ENCODE assay signal across 1 cellular context in the genomic region with DNA sequence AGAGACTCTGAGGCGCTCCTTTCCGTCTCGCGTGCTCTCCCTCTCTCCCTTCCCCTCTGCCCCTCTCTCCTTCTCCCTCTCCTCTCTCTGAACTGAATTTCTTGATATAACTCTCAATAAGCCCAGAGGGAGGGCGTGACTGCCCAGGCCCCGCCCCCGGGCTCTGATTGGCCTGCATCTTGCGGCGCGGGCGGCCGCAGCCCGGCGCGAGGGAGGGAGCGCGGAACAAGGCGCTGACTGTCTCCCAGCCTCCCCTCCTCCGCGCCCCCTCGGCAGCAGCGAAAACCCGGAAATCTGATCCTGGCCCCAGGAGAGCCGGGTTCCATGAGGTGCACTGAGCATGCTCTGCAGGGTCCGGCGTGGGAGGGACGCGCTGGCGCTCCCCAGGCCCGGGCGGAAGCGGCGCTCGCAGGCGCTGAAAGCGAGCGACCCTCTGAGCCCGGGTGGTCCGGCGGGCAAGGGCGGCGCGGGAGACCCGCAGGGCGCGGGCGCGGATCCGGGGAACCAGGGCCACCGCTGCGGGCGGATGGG.
TF ChIP-seq lines count a peak whose summit lies in the region.

Gene PCDH9, minus strand, starts transcription at position 94 of the 531 bp plus-strand sequence. CDS start 1,896 bp downstream, outside the sequence.

TF ChIP-seq in HepG2, 621 proteins besides CTCF, POLR2A, EP300 and RAD21 (continued from another document and continues in another):
- TF ChIP-seq ZBTB46 (CRISPR knock-in tag; IDR thresholded peaks at IDR 0.05; ENCODE audit: borderline replicate concordance) = no peak
- TF ChIP-seq SIX1 (CRISPR knock-in tag; IDR thresholded peaks at IDR 0.05; ENCODE audit: borderline replicate concordance) = no peak
- TF ChIP-seq ZNF75D (CRISPR knock-in tag; IDR thresholded peaks at IDR 0.05; ENCODE audit: borderline replicate concordance) = no peak
- 0 out of 2 replicates have a peak, but pooled peaks have one; percentile 50 for TF ChIP-seq FIP1L1 (IDR thresholded peaks at IDR 0.05; ENCODE audit: borderline replicate concordance, insufficient read depth, low read depth, low read length)
- peak; percentile 79 for TF ChIP-seq HNRNPLL (IDR thresholded peaks at IDR 0.05; ENCODE audit: low read depth, low read length, poor library complexity, severe bottlenecking)
- 0 out of 2 replicates have a peak, but pooled peaks have one; percentile 22 for TF ChIP-seq RCOR2 (CRISPR knock-in tag; IDR thresholded peaks at IDR 0.05)
- peak; percentile 74 for TF ChIP-seq YEATS4 (CRISPR knock-in tag; IDR thresholded peaks at IDR 0.05; ENCODE audit: borderline replicate concordance)
- TF ChIP-seq ZNF614 (CRISPR knock-in tag; IDR thresholded peaks at IDR 0.05; ENCODE audit: borderline replicate concordance) = peak; percentile 84; the same call in 1 of the 2 replicates
- no peak for TF ChIP-seq ZNF562 (CRISPR knock-in tag; IDR thresholded peaks at IDR 0.05; ENCODE audit: borderline replicate concordance)
- 0 out of 2 replicates have a peak, but pooled peaks have one; percentile 49 for TF ChIP-seq ZNF160 (CRISPR knock-in tag; IDR thresholded peaks at IDR 0.05)
- TF ChIP-seq ZNF44 (CRISPR knock-in tag; IDR thresholded peaks at IDR 0.05) = no peak
- no peak for TF ChIP-seq TCF12 (IDR thresholded peaks at IDR 0.05)
- TF ChIP-seq TCF12 (CRISPR knock-in tag; IDR thresholded peaks at IDR 0.05) = no peak
- TF ChIP-seq, protein P1, sequence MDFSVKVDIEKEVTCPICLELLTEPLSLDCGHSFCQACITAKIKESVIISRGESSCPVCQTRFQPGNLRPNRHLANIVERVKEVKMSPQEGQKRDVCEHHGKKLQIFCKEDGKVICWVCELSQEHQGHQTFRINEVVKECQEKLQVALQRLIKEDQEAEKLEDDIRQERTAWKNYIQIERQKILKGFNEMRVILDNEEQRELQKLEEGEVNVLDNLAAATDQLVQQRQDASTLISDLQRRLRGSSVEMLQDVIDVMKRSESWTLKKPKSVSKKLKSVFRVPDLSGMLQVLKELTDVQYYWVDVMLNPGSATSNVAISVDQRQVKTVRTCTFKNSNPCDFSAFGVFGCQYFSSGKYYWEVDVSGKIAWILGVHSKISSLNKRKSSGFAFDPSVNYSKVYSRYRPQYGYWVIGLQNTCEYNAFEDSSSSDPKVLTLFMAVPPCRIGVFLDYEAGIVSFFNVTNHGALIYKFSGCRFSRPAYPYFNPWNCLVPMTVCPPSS (IDR thresholded peaks at IDR 0.05) = no peak
- no peak for TF ChIP-seq ZBTB21 (CRISPR knock-in tag; IDR thresholded peaks at IDR 0.05)
- peak; percentile 33 for TF ChIP-seq TEAD3 (CRISPR knock-in tag; optimal IDR thresholded peaks at IDR 0.05; ENCODE audit: borderline replicate concordance)
- no peak for TF ChIP-seq FOXK2 (IDR thresholded peaks at IDR 0.05)
- TF ChIP-seq HMGXB3 (CRISPR knock-in tag; IDR thresholded peaks at IDR 0.05; ENCODE audit: borderline replicate concordance) = 0 out of 2 replicates have a peak, but pooled peaks have one; percentile 56
- peak; percentile 69; the same call in 1 of the 2 replicates for TF ChIP-seq ZNF788 (CRISPR knock-in tag; IDR thresholded peaks at IDR 0.05; ENCODE audit: borderline replicate concordance)
- TF ChIP-seq ZNF296 (CRISPR knock-in tag; conservative IDR thresholded peaks at IDR 0.05) = no peak
- TF ChIP-seq IKZF4 (CRISPR knock-in tag; IDR thresholded peaks at IDR 0.05; ENCODE audit: borderline replicate concordance, low read depth, not compliant biosample characterization) = no peak
- no peak for TF ChIP-seq ZFP82 (CRISPR knock-in tag; IDR thresholded peaks at IDR 0.05; ENCODE audit: borderline replicate concordance)
- 0 out of 2 replicates have a peak, but pooled peaks have one; percentile 34 for TF ChIP-seq ARNTL (CRISPR knock-in tag; IDR thresholded peaks at IDR 0.05)
- 0 out of 2 replicates have a peak, but pooled peaks have one; percentile 16 for TF ChIP-seq HES4 (CRISPR knock-in tag; IDR thresholded peaks at IDR 0.05; ENCODE audit: borderline replicate concordance)
- TF ChIP-seq HNF1B (CRISPR knock-in tag; IDR thresholded peaks at IDR 0.05) = peak; percentile 44; the same call in 1 of the 2 replicates
- no peak for TF ChIP-seq CEBPB (IDR thresholded peaks at IDR 0.05; ENCODE audit: borderline replicate concordance, low read depth, low read length)
- TF ChIP-seq ZNF644 (CRISPR knock-in tag; IDR thresholded peaks at IDR 0.05; ENCODE audit: low read depth) = no peak
- no peak for TF ChIP-seq GTF2F1 (IDR thresholded peaks at IDR 0.05; ENCODE audit: low read length)
- TF ChIP-seq HNRNPK (IDR thresholded peaks at IDR 0.05; ENCODE audit: low read depth, low read length, poor library complexity, severe bottlenecking) = no peak
- no peak for TF ChIP-seq ZNF180 (CRISPR knock-in tag; IDR thresholded peaks at IDR 0.05; ENCODE audit: borderline replicate concordance, low read depth)
- no peak for TF ChIP-seq ZNF24 (IDR thresholded peaks at IDR 0.05)
- peak; percentile 65; the same call in 1 of the 2 replicates for TF ChIP-seq ZNF142 (CRISPR knock-in tag; IDR thresholded peaks at IDR 0.05)
- peak; percentile 88 for TF ChIP-seq CBX5 (CRISPR knock-in tag; IDR thresholded peaks at IDR 0.05; ENCODE audit: borderline replicate concordance)
- TF ChIP-seq, protein P2, sequence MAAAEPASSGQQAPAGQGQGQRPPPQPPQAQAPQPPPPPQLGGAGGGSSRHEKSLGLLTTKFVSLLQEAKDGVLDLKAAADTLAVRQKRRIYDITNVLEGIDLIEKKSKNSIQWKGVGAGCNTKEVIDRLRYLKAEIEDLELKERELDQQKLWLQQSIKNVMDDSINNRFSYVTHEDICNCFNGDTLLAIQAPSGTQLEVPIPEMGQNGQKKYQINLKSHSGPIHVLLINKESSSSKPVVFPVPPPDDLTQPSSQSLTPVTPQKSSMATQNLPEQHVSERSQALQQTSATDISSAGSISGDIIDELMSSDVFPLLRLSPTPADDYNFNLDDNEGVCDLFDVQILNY (CRISPR knock-in tag; conservative IDR thresholded peaks at IDR 0.05) = peak; percentile 66; the same call in 1 of the 2 replicates
- TF ChIP-seq, protein P3, sequence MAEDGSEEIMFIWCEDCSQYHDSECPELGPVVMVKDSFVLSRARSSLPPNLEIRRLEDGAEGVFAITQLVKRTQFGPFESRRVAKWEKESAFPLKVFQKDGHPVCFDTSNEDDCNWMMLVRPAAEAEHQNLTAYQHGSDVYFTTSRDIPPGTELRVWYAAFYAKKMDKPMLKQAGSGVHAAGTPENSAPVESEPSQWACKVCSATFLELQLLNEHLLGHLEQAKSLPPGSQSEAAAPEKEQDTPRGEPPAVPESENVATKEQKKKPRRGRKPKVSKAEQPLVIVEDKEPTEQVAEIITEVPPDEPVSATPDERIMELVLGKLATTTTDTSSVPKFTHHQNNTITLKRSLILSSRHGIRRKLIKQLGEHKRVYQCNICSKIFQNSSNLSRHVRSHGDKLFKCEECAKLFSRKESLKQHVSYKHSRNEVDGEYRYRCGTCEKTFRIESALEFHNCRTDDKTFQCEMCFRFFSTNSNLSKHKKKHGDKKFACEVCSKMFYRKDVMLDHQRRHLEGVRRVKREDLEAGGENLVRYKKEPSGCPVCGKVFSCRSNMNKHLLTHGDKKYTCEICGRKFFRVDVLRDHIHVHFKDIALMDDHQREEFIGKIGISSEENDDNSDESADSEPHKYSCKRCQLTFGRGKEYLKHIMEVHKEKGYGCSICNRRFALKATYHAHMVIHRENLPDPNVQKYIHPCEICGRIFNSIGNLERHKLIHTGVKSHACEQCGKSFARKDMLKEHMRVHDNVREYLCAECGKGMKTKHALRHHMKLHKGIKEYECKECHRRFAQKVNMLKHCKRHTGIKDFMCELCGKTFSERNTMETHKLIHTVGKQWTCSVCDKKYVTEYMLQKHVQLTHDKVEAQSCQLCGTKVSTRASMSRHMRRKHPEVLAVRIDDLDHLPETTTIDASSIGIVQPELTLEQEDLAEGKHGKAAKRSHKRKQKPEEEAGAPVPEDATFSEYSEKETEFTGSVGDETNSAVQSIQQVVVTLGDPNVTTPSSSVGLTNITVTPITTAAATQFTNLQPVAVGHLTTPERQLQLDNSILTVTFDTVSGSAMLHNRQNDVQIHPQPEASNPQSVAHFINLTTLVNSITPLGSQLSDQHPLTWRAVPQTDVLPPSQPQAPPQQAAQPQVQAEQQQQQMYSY (CRISPR knock-in tag; IDR thresholded peaks at IDR 0.05) = peak; percentile 100
- 0 out of 2 replicates have a peak, but pooled peaks have one; percentile 24 for TF ChIP-seq ZNF225 (CRISPR knock-in tag; IDR thresholded peaks at IDR 0.05)
- TF ChIP-seq CCDC6 (CRISPR knock-in tag; IDR thresholded peaks at IDR 0.05) = peak; percentile 42; the same call in 1 of the 2 replicates
